ENCODE assay signal across 1 cellular context in genomic region chr22:23414727-23415489, GRCh38.
TF ChIP-seq lines count a peak whose summit lies in the region.

No MANE protein-coding gene starts in this region.

TF ChIP-seq in IMR-90, 13 proteins besides CTCF, POLR2A, EP300 and RAD21 (continued from another document):
- TF ChIP-seq ELK1 (IDR thresholded peaks at IDR 0.05; ENCODE audit: borderline replicate concordance, low read depth, low read length) (no peak), FOS (IDR thresholded peaks at IDR 0.05; ENCODE audit: low read depth, low read length) (no peak), BHLHE40 (IDR thresholded peaks at IDR 0.05; ENCODE audit: low read depth, low read length) (no peak), RCOR1 (IDR thresholded peaks at IDR 0.05; ENCODE audit: insufficient replicate concordance, low read length) (no peak), MXI1 (IDR thresholded peaks at IDR 0.05; ENCODE audit: borderline replicate concordance, low read depth, low read length) (no peak), MAFK (IDR thresholded peaks at IDR 0.05; ENCODE audit: low read depth, low read length) (no peak)
